8 cellular contexts compared by ENCODE assay signal in the genomic region with DNA sequence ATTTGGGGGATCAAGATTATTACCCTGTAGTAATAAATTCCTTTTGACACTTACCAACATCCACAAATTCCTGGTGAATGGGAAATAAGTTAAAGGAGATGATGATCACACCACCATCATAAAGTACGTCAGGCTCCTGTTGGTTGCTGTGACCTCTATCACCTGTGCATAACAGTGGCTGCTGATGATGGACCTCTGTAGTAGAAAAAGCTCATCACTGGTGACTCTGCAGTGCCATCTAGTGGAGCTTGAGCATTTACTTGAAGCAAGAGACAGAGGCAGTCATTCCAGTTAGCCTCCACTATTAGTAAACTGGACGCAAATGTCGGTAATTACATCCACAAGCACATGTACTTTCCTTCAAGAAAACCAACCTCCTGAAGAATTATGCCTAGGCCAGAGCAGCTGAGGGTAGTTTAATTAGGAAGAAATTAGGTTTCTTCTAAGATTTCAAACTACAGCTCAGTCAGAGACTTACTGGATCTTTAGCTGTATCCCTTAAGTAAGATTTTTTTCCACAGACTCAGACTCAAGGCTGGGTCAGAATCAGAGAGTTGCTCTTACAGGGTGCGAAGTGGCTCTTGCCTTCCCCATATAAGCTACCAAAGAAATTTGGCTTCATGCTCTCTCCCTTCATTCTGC. TPM values are rescaled to one million over a fixed set of nuclear protein-coding genes. Genes with fewer than 3 reads are reported as not detected.
A peak's percentile ranks its signal among the peaks of the same experiment; 100 is the strongest.
DNase-seq lines count a peak whose midpoint lies in the region; ATAC-seq and TF ChIP-seq lines count a peak whose summit lies in the region.

No MANE protein-coding gene starts in this region.

- no peaks in the 10 kb centered on the region for H3K4me1 ChIP-seq in effector memory CD4-positive, alpha-beta T cell (ENCODE audit: control insufficient read depth, insufficient read depth, low read length, poor library complexity, severe bottlenecking)

- no peaks in the 10 kb centered on the region for H3K27me3 ChIP-seq in effector memory CD4-positive, alpha-beta T cell (replicated peaks; ENCODE audit: control insufficient read depth, insufficient read depth, low read length, poor library complexity, severe bottlenecking)

- peaks cover 4% of the 10 kb centered on the region for H3K36me3 ChIP-seq in effector memory CD4-positive, alpha-beta T cell (ENCODE audit: control insufficient read depth, insufficient read depth, low read length)

- no peak overlapping the region for H3K4me3 Mint-ChIP-seq in mesothelial cell of epicardium

- peaks cover 12% of the 10 kb centered on the region for H3K4me1 Mint-ChIP-seq in mesothelial cell of epicardium

- no peak overlapping the region for H3K27ac Mint-ChIP-seq in mesothelial cell of epicardium

- H3K9me3 ChIP-seq in effector memory CD4-positive, alpha-beta T cell (ENCODE audit: control insufficient read depth, low read length) = no peaks in the 10 kb centered on the region

- H3K27me3 Mint-ChIP-seq in mesothelial cell of epicardium (ENCODE audit: low read depth) = no peaks in the 10 kb centered on the region

- peaks cover 8% of the 10 kb centered on the region for H3K36me3 Mint-ChIP-seq in mesothelial cell of epicardium

- ATAC-seq in GM18873 (IDR thresholded peaks at IDR 0.05; ENCODE audit: low FRiP score, unreplicated experiment) (peak; percentile 59), HG03520 (IDR thresholded peaks at IDR 0.05; ENCODE audit: unreplicated experiment) (peak; percentile 85)

- TF ChIP-seq CTCF in mesothelial cell of epicardium (IDR thresholded peaks at IDR 0.05; ENCODE audit: unreplicated experiment) = peak; percentile 75

- DNase-seq in AG20443 (ENCODE audit: low spot score) (peak; percentile 77), NCI-H524 treated with DMSO at 0.1 percent for 48 hours (lab: John Stamatoyannopoulos, UW) (peak; percentile 32), mesothelial cell of epicardium (ENCODE audit: low spot score in 2 of 2, unreplicated experiment in 2 of 2) (peak in 1 of 2 experiments; percentile 63)
- peak; percentile 75 for DNase-seq in activated CD4-positive, alpha-beta T cell treated with anti-CD3 and anti-CD28 coated beads for 48 hours
- DNase-seq in effector memory CD4-positive, alpha-beta T cell = peak; percentile 19 to 51 (median 31)
- DNase-seq in stimulated activated CD8-positive, alpha-beta memory T cell treated with anti-CD3 and anti-CD28 coated beads, Interleukin-7, amount 100 ng/mL, for 1 hour (ENCODE audit: low read depth in 2 of 2) = peak; percentile 20 to 33

- no peak overlapping the region for H3K27ac ChIP-seq in effector memory CD4-positive, alpha-beta T cell (ENCODE audit: insufficient read depth, low read length, poor library complexity, severe bottlenecking)

- H3K4me3 ChIP-seq in effector memory CD4-positive, alpha-beta T cell (ENCODE audit: insufficient read depth, low read depth, low read length, poor library complexity, severe bottlenecking) = no peak overlapping the region

- no peaks in the 10 kb centered on the region for H3K9me3 Mint-ChIP-seq in mesothelial cell of epicardium

RNA-seq across cellular contexts. Expression of a gene that starts 39.3 kb away (rescaled TPM):
- 20.4 to 21.5 TPM (median 20.5 TPM) in 3 replicates for total RNA-seq in mesothelial cell of epicardium
